Comparison of ENCODE assay signal across 14 cellular contexts in the genomic region with DNA sequence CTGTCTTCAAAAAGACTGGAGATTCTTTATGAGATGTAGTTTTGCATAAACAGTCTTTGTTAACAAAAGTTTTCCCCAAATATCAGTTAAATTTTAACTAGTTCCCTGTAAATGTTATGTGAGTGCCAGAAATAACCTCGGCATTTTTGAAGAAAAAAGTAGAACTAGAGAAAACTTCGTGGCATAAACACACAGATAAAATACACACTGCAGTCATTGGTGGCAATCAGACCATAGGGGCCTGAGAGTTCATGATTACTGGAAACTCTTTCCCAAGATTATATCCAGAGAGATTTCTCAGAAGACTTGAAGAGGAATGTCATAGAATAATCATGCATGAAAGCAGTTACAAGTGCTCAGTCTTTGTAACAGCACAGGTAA.
"Had no signal": no experiment of that assay in that cellular context is flagged by ENCODE, and none has a peak within 500 bp of the region (broad histone marks: within the 10 kb centered on the region; RNA-seq: fewer than 3 reads in every experiment).

No MANE protein-coding gene starts in this region.

- ATAC-seq: activated CD4-positive, CD25-positive, alpha-beta regulatory T cell treated with anti-CD3 and anti-CD28 coated beads, Interleukin-2, amount 50 U/mL, for 24 hours; left ventricle myocardium superior had no signal

- DNase-seq: activated CD4-positive, alpha-beta T cell treated with anti-CD3 and anti-CD28 coated beads, Interleukin-2, amount 50 U/mL, for 1 hour; activated CD8-positive, alpha-beta memory T cell treated with anti-CD3 and anti-CD28 coated beads for 24 hours; activated naive CD4-positive, alpha-beta T cell; effector memory CD4-positive, alpha-beta T cell; foreskin melanocyte; immature natural killer cell; left ventricle myocardium superior; mesendoderm; stimulated activated CD4-positive, alpha-beta T cell treated with anti-CD3 and anti-CD28 coated beads, Interleukin-4, amount 100 ng/mL, for 4 hours; stimulated activated CD8-positive, alpha-beta memory T cell treated with anti-CD3 and anti-CD28 coated beads, Interleukin-4, amount 100 ng/mL, for 48 hours; stimulated activated naive CD4-positive, alpha-beta T cell treated with Interleukin-2 at 50 U/mL for 16 hours; T-helper 9 cell had no signal

- H3K4me3 ChIP-seq: skin epidermis had no signal

- H3K27ac ChIP-seq: skin epidermis had no signal
